Comparison of ENCODE assay signal across 11 cellular contexts in genomic region chr1:225883616-225884265, GRCh38. TPM values are rescaled to one million over a fixed set of nuclear protein-coding genes. Genes with fewer than 3 reads are reported as not detected.
A peak's percentile ranks its signal among the peaks of the same experiment; 100 is the strongest.
DNase-seq lines count a peak whose midpoint lies in the region; ATAC-seq, FAIRE-seq and TF ChIP-seq lines count a peak whose summit lies in the region.
"Had no signal": no experiment of that assay in that cellular context is flagged by ENCODE, and none has a peak within 500 bp of the region (broad histone marks: within the 10 kb centered on the region; RNA-seq: fewer than 3 reads in every experiment).

No MANE protein-coding gene starts in this region.

- POLR2A ChIA-PET in activated B cell treated with CpG ODN at 0.5 μM for 24 hours (lab: Charles Lee) = interaction anchor here (0.7 to 5.9 kb wide), 11 partner anchors 11 to 413 kb away, joined by 3 to 93 read pairs (median 8); partner anchors contain the start of genes PYCR2 and SRP9

- no peaks in the 10 kb centered on the region for H3K27me3 ChIP-seq in thoracic aorta (replicated peaks; ENCODE audit: insufficient read depth)
- H3K27me3 ChIP-seq: ovary had no signal

- no peak overlapping the region for H3K4me3 ChIP-seq in kidney (ENCODE audit: low read length in 2 of 2)
- peak overlapping the region; percentile 83 for H3K4me3 ChIP-seq in thoracic aorta

- no peak for DNase-seq in activated T-cell treated with anti-CD3 and anti-CD28 coated beads, Interleukin-2, amount 50 U/mL, for 72 hours
- DNase-seq in activated T-cell treated with anti-CD3 and anti-CD28 coated beads, Interleukin-2, amount 50 U/mL, for 48 hours = no peak
- no peak for DNase-seq in activated B cell treated with CpG ODN at 0.5 μM for 24 hours
- DNase-seq in kidney = peak; percentile 58
- no peak for DNase-seq in thoracic aorta (ENCODE audit: low spot score)
- DNase-seq in GM12891 (ENCODE audit: insufficient read length, low spot score) = no peak
- no peak for DNase-seq in anterior cingulate cortex (lab: John Stamatoyannopoulos, UW)
- no peak for DNase-seq in ecto neural progenitor cell (ENCODE audit: low spot score)
- DNase-seq: WERI-Rb-1 had no signal

- H3K36me3 Mint-ChIP-seq in activated T-cell treated with anti-CD3 and anti-CD28 coated beads, Interleukin-2, amount 50 U/mL, for 72 hours (ENCODE audit: insufficient read depth in 2 of 2) = peaks cover 0 to 2% of the 10 kb centered on the region in 2 donors
- H3K36me3 Mint-ChIP-seq in activated B cell treated with CpG ODN at 0.5 μM for 24 hours (ENCODE audit: low read depth) = peaks cover 6% of the 10 kb centered on the region

- peaks cover 17 to 26% of the 10 kb centered on the region in 2 donors for H3K4me1 ChIP-seq in kidney (ENCODE audit: control insufficient read depth in 1 of 2, insufficient read depth in 1 of 2, low read depth in 1 of 2, low read length in 2 of 2)
- peaks cover 23 to 33% of the 10 kb centered on the region in 2 donors for H3K4me1 ChIP-seq in thoracic aorta (ENCODE audit: control insufficient read depth in 1 of 2, low read depth in 2 of 2)

- H3K4me1 Mint-ChIP-seq in activated T-cell treated with anti-CD3 and anti-CD28 coated beads, Interleukin-2, amount 50 U/mL, for 72 hours (ENCODE audit: low read depth) = peaks cover 36% of the 10 kb centered on the region
- H3K4me1 Mint-ChIP-seq in activated B cell treated with CpG ODN at 0.5 μM for 24 hours = peaks cover 35% of the 10 kb centered on the region

- no peak for ATAC-seq in activated T-cell treated with anti-CD3 and anti-CD28 coated beads, Interleukin-2, amount 50 U/mL, for 72 hours (replicated peaks in 1 of 2)
- ATAC-seq in activated B cell treated with CpG ODN at 0.5 μM for 24 hours (ENCODE audit: low read depth) = no peak
- ATAC-seq in thoracic aorta (ENCODE audit: insufficient number of reproducible peaks, low FRiP score, low read depth) = no peak

- no peak for TF ChIP-seq CTCF in activated B cell treated with CpG ODN at 0.5 μM for 24 hours (IDR thresholded peaks at IDR 0.05)
- TF ChIP-seq CTCF in kidney (IDR thresholded peaks at IDR 0.05; ENCODE audit: borderline replicate concordance, extremely low read depth, insufficient read depth) = no peak
- no peak for TF ChIP-seq CTCF in thoracic aorta (IDR thresholded peaks at IDR 0.05)

- CTCF ChIA-PET in activated B cell treated with CpG ODN at 0.5 μM for 24 hours (lab: Charles Lee) = interaction anchor here (0.6 to 2.0 kb wide), 7 partner anchors 19 to 111 kb away, joined by 3 to 7 read pairs (median 3); partner anchors contain the start of genes EPHX1 and PYCR2

- no peaks in the 10 kb centered on the region for H3K27me3 Mint-ChIP-seq in activated T-cell treated with anti-CD3 and anti-CD28 coated beads, Interleukin-2, amount 50 U/mL, for 72 hours (ENCODE audit: low read depth)
- H3K27me3 Mint-ChIP-seq in activated B cell treated with CpG ODN at 0.5 μM for 24 hours = peaks cover 3% of the 10 kb centered on the region

- no peaks in the 10 kb centered on the region for H3K36me3 ChIP-seq in kidney (ENCODE audit: control insufficient read depth in 1 of 2, insufficient read depth in 2 of 2, low read length in 2 of 2)
- H3K36me3 ChIP-seq in thoracic aorta = no peaks in the 10 kb centered on the region
- H3K36me3 ChIP-seq: ovary, WERI-Rb-1 had no signal

- FAIRE-seq in kidney (lab: Jason Lieb, UNC) (no peak), GM12891 (lab: Jason Lieb, UNC) (no peak)

- intact Hi-C loops in activated B cell treated with CpG ODN at 0.5 μM for 24 hours (cut with micrococcal nuclease) (loop anchor here (2.0 to 5.0 kb wide), 4 partner anchors 27 to 179 kb away; partner anchors contain the start of genes EPHX1 and H3-3A), kidney (cut with DNase I) (no loop called here)

- H3K9ac ChIP-seq in kidney (ENCODE audit: low read length in 2 of 2) = no peak overlapping the region

- H3K9me3 ChIP-seq in kidney (ENCODE audit: control insufficient read depth in 1 of 2, low read length in 2 of 2) (no peaks in the 10 kb centered on the region), thoracic aorta (no peaks in the 10 kb centered on the region)
- H3K9me3 ChIP-seq: ovary had no signal

- TF ChIP-seq POLR2A in GM12891 (IDR thresholded peaks at IDR 0.05; ENCODE audit: low read depth, low read length) = no peak

- no peak overlapping the region for H3K27ac ChIP-seq in kidney (ENCODE audit: low read depth in 2 of 2, low read length in 2 of 2)
- H3K27ac ChIP-seq in thoracic aorta = peak overlapping the region; percentile 92 to 95
- H3K27ac ChIP-seq: WERI-Rb-1 had no signal

- H3K4me3 Mint-ChIP-seq in activated T-cell treated with anti-CD3 and anti-CD28 coated beads, Interleukin-2, amount 50 U/mL, for 72 hours = peak overlapping the region; percentile 87 to 96
- peak overlapping the region; percentile 87 for H3K4me3 Mint-ChIP-seq in activated B cell treated with CpG ODN at 0.5 μM for 24 hours

- peak overlapping the region; percentile 89 for H3K27ac Mint-ChIP-seq in activated T-cell treated with anti-CD3 and anti-CD28 coated beads, Interleukin-2, amount 50 U/mL, for 72 hours
- H3K27ac Mint-ChIP-seq in activated B cell treated with CpG ODN at 0.5 μM for 24 hours = peak overlapping the region; percentile 21

- H3K9me3 Mint-ChIP-seq in activated T-cell treated with anti-CD3 and anti-CD28 coated beads, Interleukin-2, amount 50 U/mL, for 72 hours = no peaks in the 10 kb centered on the region
- H3K9me3 Mint-ChIP-seq in activated B cell treated with CpG ODN at 0.5 μM for 24 hours = no peaks in the 10 kb centered on the region

TF ChIP-seq in GM12891, 5 proteins besides CTCF, POLR2A, EP300 and RAD21:
- TF ChIP-seq SPI1 (IDR thresholded peaks at IDR 0.05; ENCODE audit: low read depth, low read length) = no peak
- no peak for TF ChIP-seq TAF1 (IDR thresholded peaks at IDR 0.05; ENCODE audit: low read depth, low read length)
- TF ChIP-seq PAX5 (IDR thresholded peaks at IDR 0.05; ENCODE audit: insufficient read depth, low read length, severe bottlenecking) = no peak
- no peak for TF ChIP-seq POLR2AphosphoS5 (IDR thresholded peaks at IDR 0.05; ENCODE audit: low read depth, low read length)
- TF ChIP-seq POU2F2 (IDR thresholded peaks at IDR 0.05; ENCODE audit: low read depth, low read length) = no peak

RNA-seq across cellular contexts. Expression of gene TMEM63A, which starts 1.6 kb away (rescaled TPM):
- 10 to 100 TPM; 44.9 to 49.7 TPM for total RNA-seq in activated T-cell treated with anti-CD3 and anti-CD28 coated beads, Interleukin-2, amount 50 U/mL, for 72 hours
- total RNA-seq in activated B cell treated with CpG ODN at 0.5 μM for 24 hours = 54.8 and 74.5 TPM in 2 replicates
- total RNA-seq in kidney = 159 TPM
- polyA plus RNA-seq in kidney (ENCODE audit: insufficient read depth, low read depth, low replicate concordance) = 25.5 TPM
- 100 to 1,000 TPM in 1 of 2 donors, 10 to 100 TPM in 1; 75.1 to 105 TPM for total RNA-seq in thoracic aorta
- polyA plus RNA-seq in GM12891 (2012; ENCODE audit: low read depth, missing spikeins) = 9.0 TPM

RNA-seq across cellular contexts. Expression of gene LEFTY1, which starts 5.2 kb away (rescaled TPM):
- not detected for total RNA-seq in activated T-cell treated with anti-CD3 and anti-CD28 coated beads, Interleukin-2, amount 50 U/mL, for 72 hours
- not detected in 2 replicates for total RNA-seq in activated B cell treated with CpG ODN at 0.5 μM for 24 hours
- 8.6 TPM for total RNA-seq in kidney
- polyA plus RNA-seq in kidney (ENCODE audit: insufficient read depth, low read depth, low replicate concordance) = 0.41 TPM
- total RNA-seq in thoracic aorta = not detected
- polyA plus RNA-seq in GM12891 (2012; ENCODE audit: low read depth, missing spikeins) = 0.06 TPM
- total RNA-seq: NCI-H460 had no signal

RNA-seq across cellular contexts. Expression of gene PYCR2, which starts 40.3 kb away (rescaled TPM):
- 100 to 1,000 TPM; 144 to 152 TPM for total RNA-seq in activated T-cell treated with anti-CD3 and anti-CD28 coated beads, Interleukin-2, amount 50 U/mL, for 72 hours
- total RNA-seq in activated B cell treated with CpG ODN at 0.5 μM for 24 hours = 109 and 110 TPM in 2 replicates
- total RNA-seq in kidney = 79.3 TPM
- 72.4 TPM for polyA plus RNA-seq in kidney (ENCODE audit: insufficient read depth, low read depth, low replicate concordance)
- total RNA-seq in thoracic aorta = 10 to 100 TPM; 46.6 to 50.2 TPM
- polyA plus RNA-seq in GM12891 (2012; ENCODE audit: low read depth, missing spikeins) = 74.3 TPM

RNA-seq across cellular contexts. Expression of gene LEFTY2, which starts 57.3 kb away (rescaled TPM):
- total RNA-seq in activated T-cell treated with anti-CD3 and anti-CD28 coated beads, Interleukin-2, amount 50 U/mL, for 72 hours = not detected
- not detected in 2 replicates for total RNA-seq in activated B cell treated with CpG ODN at 0.5 μM for 24 hours
- 0.13 TPM for total RNA-seq in kidney
- 0.28 TPM for polyA plus RNA-seq in kidney (ENCODE audit: insufficient read depth, low read depth, low replicate concordance)
- total RNA-seq in thoracic aorta = 1 to 10 TPM; 6.2 to 9.4 TPM
- polyA plus RNA-seq in GM12891 (2012; ENCODE audit: low read depth, missing spikeins) = not detected
- total RNA-seq: NCI-H460 had no signal

Comparison
In these comparisons a context has a peak if more than half of its experiments do, and no peak if none do; other contexts are left out.
1. H3K27ac ChIP-seq: peak in thoracic aorta (2 of 2); none in kidney (0 of 2).